7 cellular contexts compared by ENCODE assay signal in genomic region chr10:1047937-1048336, GRCh38. TPM values are rescaled to one million over a fixed set of nuclear protein-coding genes. Genes with fewer than 3 reads are reported as not detected.
DNase-seq lines count a peak whose midpoint lies in the region; ATAC-seq and TF ChIP-seq lines count a peak whose summit lies in the region.

No MANE protein-coding gene starts in this region.

- WGBS in sigmoid colon, 2 donors = 3 to 6% methylated on average over 15 of the region's 15 CpGs

- H3K9me3 Mint-ChIP-seq in T-cell = no peaks in the 10 kb centered on the region

- POLR2A ChIA-PET in HEK293 (lab: Yijun Ruan, JAX) (interaction anchor here (0.6 to 1.6 kb wide), 7 partner anchors 10 to 1064 kb away, joined by 3 to 6 read pairs (median 4); partner anchors contain the start of gene IDI2), T-cell (lab: Charles Lee) (interaction anchor here (0.6 to 1.2 kb wide), 3 partner anchors 15 to 27 kb away, joined by 3 to 5 read pairs (median 5); no protein-coding TSS in a partner anchor)

- H3K27ac Mint-ChIP-seq in T-cell = peak overlapping the region; percentile 97 to 98

- H3K9me3 ChIP-seq in HEK293 (ENCODE audit: control insufficient read depth, insufficient read depth, low read depth, low read length) = no peaks in the 10 kb centered on the region
- no peaks in the 10 kb centered on the region for H3K9me3 ChIP-seq in sigmoid colon

- H3K4me3 Mint-ChIP-seq in T-cell = peak overlapping the region; percentile 91 to 94 (median 92)

- no peak for TF ChIP-seq POLR2A in sigmoid colon (IDR thresholded peaks at IDR 0.05)

- H3K27me3 ChIP-seq in sigmoid colon = no peaks in the 10 kb centered on the region

- intact Hi-C loops in sigmoid colon (cut with DNase I) = loop anchor here (2.0 to 5.0 kb wide), 2 partner anchors 61 to 117 kb away; partner anchors contain the start of genes GTPBP4 and LARP4B

- H3K27ac ChIP-seq in HEK293 (ENCODE audit: extremely low read depth, low read depth, low read length) (peak overlapping the region; percentile 97), sigmoid colon (peak overlapping the region; percentile 98 to 100 (median 100))

- peaks cover 17% of the 10 kb centered on the region for H3K36me3 Mint-ChIP-seq in T-cell

- ATAC-seq in T-cell (replicated peaks in 1 of 4) (no peak), HG02852 (IDR thresholded peaks at IDR 0.05; ENCODE audit: unreplicated experiment) (no peak), GM18868 (IDR thresholded peaks at IDR 0.05; ENCODE audit: unreplicated experiment) (no peak)

- H3K36me3 ChIP-seq in HEK293 (ENCODE audit: control insufficient read depth in 2 of 2, insufficient read depth in 1 of 2, low read length in 2 of 2) = peaks cover 6 to 28% of the 10 kb centered on the region in 2 experiments
- H3K36me3 ChIP-seq in sigmoid colon = peaks cover 0 to 30% (median 0%) of the 10 kb centered on the region in 4 donors

- CTCF ChIA-PET in HEK293 (lab: Yijun Ruan, JAX) = no interaction called here
- CTCF ChIA-PET in T-cell (lab: Charles Lee) = interaction anchor here (0.6 to 0.7 kb wide), 2 partner anchors 11 to 47 kb away, joined by 3 read pairs; no protein-coding TSS in a partner anchor

- H3K4me1 ChIP-seq in HEK293 (ENCODE audit: control insufficient read depth, insufficient read depth, low read length) (0 out of 2 replicates have a peak, but pooled peaks cover 4% of the 10 kb centered on the region), sigmoid colon (peaks cover 0 to 38% (median 26%) of the 10 kb centered on the region in 4 donors)

- H3K4me1 Mint-ChIP-seq in T-cell = peaks cover 61 to 77% (median 71%) of the 10 kb centered on the region in 3 donors

- H3K4me3 ChIP-seq in HEK293 (ENCODE audit: low read depth, low read length) (peak overlapping the region; percentile 65), fibroblast of pulmonary artery (replicated peaks; ENCODE audit: low read depth, low read length) (peak overlapping the region; percentile 95), sigmoid colon (peak overlapping the region; percentile 71 to 87 (median 74))

- no peak for TF ChIP-seq EP300 in sigmoid colon (IDR thresholded peaks at IDR 0.05)

- peak in 1 of 34 experiments; percentile 15 for DNase-seq in T-cell
- no peak for DNase-seq in fibroblast of pulmonary artery (ENCODE audit: low read depth)
- no peak for DNase-seq in sigmoid colon
- DNase-seq in hippocampal formation (lab: John Stamatoyannopoulos, UW) = no peak

- TF ChIP-seq CTCF in HEK293 (tag by site-specific recombination; IDR thresholded peaks at IDR 0.05) (no peak), fibroblast of pulmonary artery (IDR thresholded peaks at IDR 0.05; ENCODE audit: low read length, missing control alignments) (no peak), sigmoid colon (IDR thresholded peaks at IDR 0.05) (no peak)

- H3K27me3 Mint-ChIP-seq in T-cell = no peaks in the 10 kb centered on the region

TF ChIP-seq in HEK293, 187 proteins besides CTCF, POLR2A, EP300 and RAD21:
- TF ChIP-seq ZBTB48 (tag by site-specific recombination; IDR thresholded peaks at IDR 0.05) (no peak), SCRT2 (tag by site-specific recombination; IDR thresholded peaks at IDR 0.05) (no peak), ZBTB17 (tag by site-specific recombination; IDR thresholded peaks at IDR 0.05) (0 out of 2 replicates have a peak, but pooled peaks have one; percentile 17), PRDM10 (tag by site-specific recombination; IDR thresholded peaks at IDR 0.05) (0 out of 2 replicates have a peak, but pooled peaks have one; percentile 13), TSHZ1 (tag by site-specific recombination; IDR thresholded peaks at IDR 0.05; ENCODE audit: borderline replicate concordance) (no peak)

RNA-seq across cellular contexts. Expression of gene IDI1, which starts 1.0 kb away (rescaled TPM):
- 100 to 1,000 TPM in 2 of 5 donors, 10 to 100 TPM in 3; 26.2 to 166 (median 32.8) TPM for total RNA-seq in T-cell
- total RNA-seq in sigmoid colon = 10 to 100 TPM; 22.4 to 35.8 (median 32.1) TPM
- polyA plus RNA-seq in sigmoid colon = 100 to 1,000 TPM in 2 of 3 donors, 10 to 100 TPM in 1; 91.3 to 223 (median 100) TPM

RNA-seq across cellular contexts. Expression of gene WDR37, which starts 8.2 kb away (rescaled TPM):
- total RNA-seq in T-cell = 10 to 100 TPM; 34.6 to 40.4 (median 37.3) TPM
- total RNA-seq in sigmoid colon = 10 to 100 TPM in 3 of 4 donors, 1 to 10 TPM in 1; 9.6 to 25.5 (median 18.6) TPM
- 10 to 100 TPM in 1 of 3 donors, 1 to 10 TPM in 2; 5.4 to 10.6 (median 7.2) TPM for polyA plus RNA-seq in sigmoid colon

RNA-seq across cellular contexts. Expression of gene IDI2, which starts 22.3 kb away (rescaled TPM):
- not detected for total RNA-seq in T-cell
- total RNA-seq in sigmoid colon = not detected
- polyA plus RNA-seq in sigmoid colon = not detected

RNA-seq across cellular contexts. Expression of gene GTPBP4, which starts 59.7 kb away (rescaled TPM):
- 10 to 100 TPM; 44.6 to 59.1 (median 47.5) TPM for total RNA-seq in T-cell
- total RNA-seq in sigmoid colon = 10 to 100 TPM; 12.0 to 22.8 (median 19.6) TPM
- 10 to 100 TPM in 2 of 3 donors, 1 to 10 TPM in 1; 8.1 to 38.7 (median 12.0) TPM for polyA plus RNA-seq in sigmoid colon
